ENCODE assay signal across 8 cellular contexts in the genomic region with DNA sequence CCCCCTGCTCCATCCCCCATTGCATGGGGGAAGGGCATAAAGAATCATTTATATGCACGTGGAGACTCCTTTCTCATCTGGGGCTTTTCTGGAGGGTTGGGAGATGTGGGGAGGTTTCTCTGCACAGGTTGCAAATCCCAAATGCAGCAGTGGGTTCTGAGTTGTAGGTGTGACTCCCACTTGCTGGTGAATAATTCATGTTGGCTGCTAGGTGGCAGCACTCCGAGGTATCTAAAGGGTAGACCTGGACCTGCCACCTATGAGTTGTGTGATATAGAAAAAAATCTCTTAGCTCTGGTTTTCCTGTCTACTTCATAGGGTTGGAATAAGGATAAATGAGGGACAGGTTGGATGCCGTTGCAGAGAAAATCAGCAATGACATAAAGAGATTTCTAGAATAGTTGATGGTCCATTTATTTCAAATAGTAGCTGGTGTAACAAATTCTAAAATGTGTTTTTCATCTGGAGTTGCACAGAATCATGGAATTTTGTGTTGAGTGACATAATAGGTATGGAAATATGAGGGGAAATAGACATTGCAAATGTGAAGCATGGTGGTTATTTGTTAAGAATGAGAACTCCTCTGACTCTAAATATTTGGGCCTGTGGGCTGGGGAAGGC. TPM values are rescaled to one million over a fixed set of nuclear protein-coding genes. Genes with fewer than 3 reads are reported as not detected.
DNase-seq lines count a peak whose midpoint lies in the region; FAIRE-seq and TF ChIP-seq lines count a peak whose summit lies in the region.

No MANE protein-coding gene starts in this region.

- no peaks in the 10 kb centered on the region for H3K9me3 ChIP-seq in prostate gland

- peaks cover 3% of the 10 kb centered on the region for H3K4me1 ChIP-seq in prostate gland (replicated peaks)

- peaks cover 30% of the 10 kb centered on the region for H3K27me3 Mint-ChIP-seq in endothelial cell (ENCODE audit: unreplicated experiment)

- POLR2A ChIA-PET in RWPE1 (lab: Yijun Ruan, JAX; ENCODE audit: low non-redundant PET), result no interaction called here

- CTCF ChIA-PET in RWPE1 (lab: Yijun Ruan, JAX), result interaction anchor here (0.5 to 1.0 kb wide), 4 partner anchors 20 to 78 kb away, joined by 3 read pairs; no protein-coding TSS in a partner anchor

- H3K36me3 Mint-ChIP-seq in endothelial cell (ENCODE audit: low read depth, unreplicated experiment), result peaks cover 13% of the 10 kb centered on the region

- TF ChIP-seq CTCF in RWPE1 (conservative IDR thresholded peaks at IDR 0.05; ENCODE audit: low read depth) (peak; percentile 64), endothelial cell (IDR thresholded peaks at IDR 0.05; ENCODE audit: unreplicated experiment) (peak; percentile 30), coronary artery (IDR thresholded peaks at IDR 0.05) (no peak), prostate gland (IDR thresholded peaks at IDR 0.05) (peak in 2 of 4 experiments; percentile 15 to 41)

- no peaks in the 10 kb centered on the region for H3K9me3 Mint-ChIP-seq in endothelial cell (ENCODE audit: unreplicated experiment)

- in situ Hi-C loops in ACHN (cut with HindIII; ENCODE audit: low pct_ligation_motif_present, low pct_unique_long_range_greater_than_20kb, low sequenced_read_pairs), result no loop called here

- peak; percentile 43 for FAIRE-seq in GM12891 (lab: Jason Lieb, UNC)

- TF ChIP-seq POLR2A in GM12891 (IDR thresholded peaks at IDR 0.05; ENCODE audit: low read depth, low read length), result no peak
- TF ChIP-seq POLR2A in prostate gland (IDR thresholded peaks at IDR 0.05), result no peak

- DNase-seq in ACHN, result peak; percentile 67
- no peak for DNase-seq in GM12891 (ENCODE audit: insufficient read length, low spot score)
- no peak for DNase-seq in RWPE1 (ENCODE audit: low spot score)
- DNase-seq in endothelial cell (ENCODE audit: low spot score), result no peak
- DNase-seq in stimulated activated CD4-positive, alpha-beta T cell treated with anti-CD3 and anti-CD28 coated beads, Interleukin-4, amount 100 ng/mL, for 24 hours, result peak; percentile 54
- DNase-seq in ureter (ENCODE audit: low spot score), result no peak
- DNase-seq in coronary artery (ENCODE audit: low spot score), result no peak
- no peak for DNase-seq in prostate gland (ENCODE audit: low spot score)

- H3K27ac ChIP-seq in RWPE1 (no peak overlapping the region), coronary artery (no peak overlapping the region), prostate gland (no peak overlapping the region)

- H3K4me1 Mint-ChIP-seq in endothelial cell (ENCODE audit: unreplicated experiment), result peaks cover 19% of the 10 kb centered on the region

- H3K27me3 ChIP-seq in prostate gland (replicated peaks; ENCODE audit: insufficient read depth), result no peaks in the 10 kb centered on the region

- H3K36me3 ChIP-seq in prostate gland, result no peaks in the 10 kb centered on the region

- WGBS in prostate gland, result 31% methylated on average over 3 of the region's 3 CpGs

- peak overlapping the region; percentile 13 for H3K4me3 Mint-ChIP-seq in endothelial cell (ENCODE audit: unreplicated experiment)

- H3K27ac Mint-ChIP-seq in endothelial cell (ENCODE audit: unreplicated experiment), result no peak overlapping the region

- H3K4me3 ChIP-seq in coronary artery (no peak overlapping the region), prostate gland (no peak overlapping the region)

- intact Hi-C loops in prostate gland (cut with DNase I), result no loop called here

TF ChIP-seq in GM12891, 5 proteins besides CTCF, POLR2A, EP300 and RAD21:
- TF ChIP-seq SPI1 (IDR thresholded peaks at IDR 0.05; ENCODE audit: low read depth, low read length), result no peak
- TF ChIP-seq POU2F2 (IDR thresholded peaks at IDR 0.05; ENCODE audit: low read depth, low read length), result 0 out of 2 replicates have a peak, but pooled peaks have one; percentile 12
- no peak for TF ChIP-seq PAX5 (IDR thresholded peaks at IDR 0.05; ENCODE audit: insufficient read depth, low read length, severe bottlenecking)

RNA-seq across cellular contexts. Expression of a gene that starts 4.6 kb away (rescaled TPM):
- 6.8 TPM for polyA plus RNA-seq in GM12891 (2012; ENCODE audit: low read depth, missing spikeins)
- total RNA-seq in endothelial cell (ENCODE audit: unreplicated experiment), result 2.3 TPM
- total RNA-seq in ureter, result 12.1 TPM
- total RNA-seq in prostate gland, result 10 to 100 TPM; 11.1 to 13.2 TPM

RNA-seq across cellular contexts. Expression of a gene that starts 7.4 kb away (rescaled TPM):
- 100 TPM for polyA plus RNA-seq in GM12891 (2012; ENCODE audit: low read depth, missing spikeins)
- total RNA-seq in endothelial cell (ENCODE audit: unreplicated experiment) (120 TPM), ureter (86.5 TPM), prostate gland (100 to 1,000 TPM in 1 of 2 donors, 10 to 100 TPM in 1; 97.5 to 103 TPM)

RNA-seq across cellular contexts. Expression of a gene that starts 7.4 kb away (rescaled TPM):
- 0.85 TPM for polyA plus RNA-seq in GM12891 (2012; ENCODE audit: low read depth, missing spikeins)
- total RNA-seq in endothelial cell (ENCODE audit: unreplicated experiment), result 1.4 TPM
- total RNA-seq in ureter, result 1.6 TPM
- under 1 TPM; 0.14 to 0.91 TPM for total RNA-seq in prostate gland

RNA-seq across cellular contexts. Expression of a gene that starts 12.4 kb away (rescaled TPM):
- polyA plus RNA-seq in GM12891 (2012; ENCODE audit: low read depth, missing spikeins), result 21.1 TPM
- total RNA-seq in endothelial cell (ENCODE audit: unreplicated experiment) (10.6 TPM), ureter (50.1 TPM), prostate gland (10 to 100 TPM in 1 of 2 donors, 1 to 10 TPM in 1; 4.9 to 14.3 TPM)

RNA-seq across cellular contexts. Expression of a gene that starts 12.9 kb away (rescaled TPM):
- 2.0 TPM for polyA plus RNA-seq in GM12891 (2012; ENCODE audit: low read depth, missing spikeins)
- total RNA-seq in endothelial cell (ENCODE audit: unreplicated experiment) (8.6 TPM), ureter (9.8 TPM), prostate gland (10 to 100 TPM; 12.1 to 12.6 TPM)

Comparison
In these comparisons a context has a peak if more than half of its experiments do, and no peak if none do; other contexts are left out.
1. DNase-seq: peak in ACHN (single experiment) and stimulated activated CD4-positive, alpha-beta T cell treated with anti-CD3 and anti-CD28 coated beads, Interleukin-4, amount 100 ng/mL, for 24 hours (single experiment); none in GM12891 (single experiment), RWPE1 (single experiment), endothelial cell (single experiment), ureter (single experiment), coronary artery (single experiment) and prostate gland (single experiment).